In the genomic region with DNA sequence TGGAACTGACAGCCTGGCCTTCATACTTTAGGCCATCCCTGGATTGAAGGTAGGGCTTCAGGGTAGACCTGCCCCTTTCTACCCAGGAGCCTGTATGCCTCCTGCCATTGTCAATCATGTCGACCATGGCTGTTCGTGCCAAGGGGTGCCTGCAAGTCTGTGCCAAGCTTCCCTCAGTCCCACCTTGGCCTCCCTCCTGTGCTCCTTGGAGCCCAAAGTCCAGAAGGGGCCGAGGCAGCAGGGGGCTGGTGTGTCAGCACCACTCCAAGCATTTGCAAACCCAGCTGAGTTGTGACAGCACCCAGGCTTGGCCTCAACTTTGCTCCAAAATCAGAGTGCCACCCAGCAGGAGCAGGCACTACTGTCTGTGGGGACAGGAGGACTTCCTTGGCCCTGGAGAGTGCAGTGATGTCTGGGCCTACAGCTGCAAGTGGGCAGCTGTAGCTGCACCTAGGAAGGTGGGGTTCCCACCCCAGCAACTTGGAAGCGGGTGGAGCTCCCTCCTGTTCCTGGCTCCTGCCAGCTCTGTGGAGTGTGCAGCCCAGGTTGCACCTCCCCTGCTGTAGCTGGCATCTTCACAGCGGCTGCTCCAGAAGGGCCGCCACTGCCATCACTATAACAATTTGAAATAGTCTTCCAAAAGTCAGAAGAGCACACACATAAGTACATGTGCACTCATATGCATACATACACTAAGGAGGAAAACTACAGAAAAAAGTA, we compare ENCODE assay signal across 1 cellular context.
TF ChIP-seq lines count a peak whose summit lies in the region.

No MANE protein-coding gene starts in this region.

TF ChIP-seq in IMR-90, 13 proteins besides CTCF, POLR2A, EP300 and RAD21 (continued from another document):
- TF ChIP-seq NFE2L2 (IDR thresholded peaks at IDR 0.05; ENCODE audit: low read depth, low read length): no peak
- no peak for TF ChIP-seq FOS (IDR thresholded peaks at IDR 0.05; ENCODE audit: low read depth, low read length)
- TF ChIP-seq RFX5 (IDR thresholded peaks at IDR 0.05; ENCODE audit: low read depth, low read length): no peak
- no peak for TF ChIP-seq MAFK (IDR thresholded peaks at IDR 0.05; ENCODE audit: low read depth, low read length)
- TF ChIP-seq, protein P1, sequence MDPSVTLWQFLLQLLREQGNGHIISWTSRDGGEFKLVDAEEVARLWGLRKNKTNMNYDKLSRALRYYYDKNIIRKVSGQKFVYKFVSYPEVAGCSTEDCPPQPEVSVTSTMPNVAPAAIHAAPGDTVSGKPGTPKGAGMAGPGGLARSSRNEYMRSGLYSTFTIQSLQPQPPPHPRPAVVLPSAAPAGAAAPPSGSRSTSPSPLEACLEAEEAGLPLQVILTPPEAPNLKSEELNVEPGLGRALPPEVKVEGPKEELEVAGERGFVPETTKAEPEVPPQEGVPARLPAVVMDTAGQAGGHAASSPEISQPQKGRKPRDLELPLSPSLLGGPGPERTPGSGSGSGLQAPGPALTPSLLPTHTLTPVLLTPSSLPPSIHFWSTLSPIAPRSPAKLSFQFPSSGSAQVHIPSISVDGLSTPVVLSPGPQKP (IDR thresholded peaks at IDR 0.05; ENCODE audit: borderline replicate concordance, low read depth, low read length): no peak
- no peak for TF ChIP-seq CEBPB (IDR thresholded peaks at IDR 0.05; ENCODE audit: low read depth, low read length)
- TF ChIP-seq, protein P2, sequence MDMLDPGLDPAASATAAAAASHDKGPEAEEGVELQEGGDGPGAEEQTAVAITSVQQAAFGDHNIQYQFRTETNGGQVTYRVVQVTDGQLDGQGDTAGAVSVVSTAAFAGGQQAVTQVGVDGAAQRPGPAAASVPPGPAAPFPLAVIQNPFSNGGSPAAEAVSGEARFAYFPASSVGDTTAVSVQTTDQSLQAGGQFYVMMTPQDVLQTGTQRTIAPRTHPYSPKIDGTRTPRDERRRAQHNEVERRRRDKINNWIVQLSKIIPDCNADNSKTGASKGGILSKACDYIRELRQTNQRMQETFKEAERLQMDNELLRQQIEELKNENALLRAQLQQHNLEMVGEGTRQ (IDR thresholded peaks at IDR 0.05; ENCODE audit: low read depth, low read length): no peak
- TF ChIP-seq CHD1 (IDR thresholded peaks at IDR 0.05; ENCODE audit: low read depth, low read length): no peak
- no peak for TF ChIP-seq SMC3 (IDR thresholded peaks at IDR 0.05; ENCODE audit: low read depth, low read length)
- no peak for TF ChIP-seq RCOR1 (IDR thresholded peaks at IDR 0.05; ENCODE audit: insufficient replicate concordance, low read length)
- TF ChIP-seq BHLHE40 (IDR thresholded peaks at IDR 0.05; ENCODE audit: low read depth, low read length): no peak
TF ChIP-seq in IMR-90: peak in this region for 0.
